ENCODE assay signal across 8 cellular contexts in genomic region chr20:2986466-2986865, GRCh38. TPM values are rescaled to one million over a fixed set of nuclear protein-coding genes. Genes with fewer than 3 reads are reported as not detected.
DNase-seq lines count a peak whose midpoint lies in the region; ATAC-seq and TF ChIP-seq lines count a peak whose summit lies in the region.
"Had no signal": no experiment of that assay in that cellular context is flagged by ENCODE, and none has a peak within 500 bp of the region (broad histone marks: within the 10 kb centered on the region; RNA-seq: fewer than 3 reads in every experiment).

No MANE protein-coding gene starts in this region.

- ATAC-seq in T-helper 17 cell (no peak), HG03097 (IDR thresholded peaks at IDR 0.05; ENCODE audit: low FRiP score, unreplicated experiment) (no peak), GM19328 (IDR thresholded peaks at IDR 0.05; ENCODE audit: unreplicated experiment) (no peak)

- TF ChIP-seq CTCF in epithelial cell of proximal tubule (conservative IDR thresholded peaks at IDR 0.05; ENCODE audit: low read depth, low read length) = no peak

- H3K4me1 Mint-ChIP-seq in T-helper 17 cell = peaks cover 8% of the 10 kb centered on the region

- H3K27me3 Mint-ChIP-seq in T-helper 17 cell = no peaks in the 10 kb centered on the region

- peaks cover 8% of the 10 kb centered on the region for H3K36me3 Mint-ChIP-seq in T-helper 17 cell (ENCODE audit: low read depth)

- DNase-seq in HPDE6-E6E7 (ENCODE audit: extremely low spot score) (peak; percentile 49), T-helper 17 cell (no peak), epithelial cell of proximal tubule (ENCODE audit: low read depth) (peak; percentile 29), iPS-NIHi11 (ENCODE audit: low spot score) (no peak)
- peak; percentile 65 for DNase-seq in stimulated activated CD4-positive, alpha-beta T cell treated with anti-CD3 and anti-CD28 coated beads, Interleukin-4, amount 100 ng/mL, for 24 hours

- H3K4me3 ChIP-seq in epithelial cell of proximal tubule (ENCODE audit: low read depth, low read length) = no peak overlapping the region
- H3K4me3 ChIP-seq: suprapubic skin had no signal

- peak overlapping the region; percentile 21 for H3K27ac Mint-ChIP-seq in T-helper 17 cell

- no peak overlapping the region for H3K4me3 Mint-ChIP-seq in T-helper 17 cell

- no peaks in the 10 kb centered on the region for H3K9me3 ChIP-seq in T-helper 17 cell (ENCODE audit: control insufficient read depth, low read length, poor library complexity, severe bottlenecking)
- H3K9me3 ChIP-seq: suprapubic skin had no signal

RNA-seq across cellular contexts. Expression of gene GNRH2, which starts 57.0 kb away (rescaled TPM):
- total RNA-seq in T-helper 17 cell (under 1 TPM; 0.92 to 0.94 TPM), epithelial cell of proximal tubule (not detected in 2 replicates)

RNA-seq across cellular contexts. Expression of gene MRPS26, which starts 59.4 kb away (rescaled TPM):
- 10 to 100 TPM; 16.8 to 17.2 TPM for total RNA-seq in T-helper 17 cell
- total RNA-seq in epithelial cell of proximal tubule = 107 and 128 TPM in 2 replicates

Comparison
In these comparisons a context has a peak if more than half of its experiments do, and no peak if none do; other contexts are left out.
1. DNase-seq: peak in HPDE6-E6E7 (single experiment), epithelial cell of proximal tubule (single experiment) and stimulated activated CD4-positive, alpha-beta T cell treated with anti-CD3 and anti-CD28 coated beads, Interleukin-4, amount 100 ng/mL, for 24 hours (single experiment); none in T-helper 17 cell (0 of 3) and iPS-NIHi11 (single experiment).